ENCODE assay signal across 8 cellular contexts in the genomic region with DNA sequence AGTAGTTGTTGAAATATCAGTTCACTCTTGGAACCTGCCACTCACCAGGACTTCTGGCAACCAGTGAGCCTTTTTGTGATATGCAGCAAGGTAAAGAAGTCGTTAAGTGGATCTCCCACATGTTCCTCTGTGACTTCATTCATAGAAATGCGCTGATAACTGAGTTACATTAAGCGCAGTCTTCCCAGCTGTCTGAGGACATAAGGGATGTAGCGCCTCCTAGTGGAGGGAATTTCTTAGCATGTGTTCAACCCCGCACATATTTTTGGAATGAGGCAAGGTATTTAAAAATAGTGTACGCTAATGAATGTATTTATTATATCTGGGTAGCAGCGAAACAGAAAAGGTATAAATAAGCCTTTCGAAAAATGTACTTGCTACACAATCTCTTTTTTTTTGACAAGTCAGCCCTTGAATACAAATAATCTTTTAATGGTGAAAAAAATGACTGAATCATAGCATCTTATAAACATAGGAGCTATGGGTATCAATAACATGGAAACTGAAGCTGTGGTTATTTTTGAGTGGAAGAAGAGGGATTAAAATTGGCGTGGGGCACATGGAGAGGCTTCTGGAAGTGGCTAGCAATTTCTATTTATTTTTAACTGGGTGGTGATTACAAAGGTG. TPM values are rescaled to one million over a fixed set of nuclear protein-coding genes. Genes with fewer than 3 reads are reported as not detected.
DNase-seq lines count a peak whose midpoint lies in the region; ATAC-seq lines count a peak whose summit lies in the region.

No MANE protein-coding gene starts in this region.

- H3K27ac ChIP-seq in mesodermal cell (ENCODE audit: low read depth, low read length, severe bottlenecking) = peak overlapping the region; percentile 96

- no peak overlapping the region for H3K4me3 ChIP-seq in mesodermal cell (ENCODE audit: extremely low read depth, insufficient read depth, low read length, poor library complexity, severe bottlenecking)

- peaks cover 30% of the 10 kb centered on the region for H3K4me1 ChIP-seq in mesodermal cell (ENCODE audit: control insufficient read depth, insufficient read depth, low read length, poor library complexity, severe bottlenecking)

- H3K36me3 ChIP-seq in mesodermal cell (ENCODE audit: control insufficient read depth, insufficient read depth, low read length) = peaks cover 11% of the 10 kb centered on the region

- peak; percentile 28 to 38 for DNase-seq in activated T-cell treated with anti-CD3 and anti-CD28 coated beads, Interleukin-2, amount 50 U/mL, for 48 hours
- DNase-seq in activated T-cell treated with anti-CD3 and anti-CD28 coated beads for 4 hours (no peak), NCI-H1930 (lab: John Stamatoyannopoulos, UW) (peak; percentile 27 to 43), SW480 (ENCODE audit: low spot score) (peak; percentile 82), epidermal melanocyte (ENCODE audit: insufficient read length, low spot score) (peak; percentile 93), ureter (ENCODE audit: low spot score) (peak; percentile 80)

- H3K9me3 ChIP-seq in mesodermal cell (ENCODE audit: control insufficient read depth, low read length) = peaks cover 4% of the 10 kb centered on the region

- 8 to 10% methylated on average over 5 to 7 of the region's 9 CpGs for WGBS in mesodermal cell (ENCODE audit: insufficient coverage in 2 of 2), 2 experiments

- peak; percentile 53 for ATAC-seq in HG02870 (IDR thresholded peaks at IDR 0.05; ENCODE audit: unreplicated experiment)

RNA-seq across cellular contexts. Expression of gene PALM2AKAP2, which starts 38.0 kb away (rescaled TPM):
- polyA plus RNA-seq in mesodermal cell (2013, experiment 1 of 2) = 15.0 TPM
- 15.5 TPM for polyA plus RNA-seq in mesodermal cell (2013, experiment 2 of 2)
- total RNA-seq in ureter = 7.8 TPM
